ENCODE assay signal across 1 cellular context in the genomic region with DNA sequence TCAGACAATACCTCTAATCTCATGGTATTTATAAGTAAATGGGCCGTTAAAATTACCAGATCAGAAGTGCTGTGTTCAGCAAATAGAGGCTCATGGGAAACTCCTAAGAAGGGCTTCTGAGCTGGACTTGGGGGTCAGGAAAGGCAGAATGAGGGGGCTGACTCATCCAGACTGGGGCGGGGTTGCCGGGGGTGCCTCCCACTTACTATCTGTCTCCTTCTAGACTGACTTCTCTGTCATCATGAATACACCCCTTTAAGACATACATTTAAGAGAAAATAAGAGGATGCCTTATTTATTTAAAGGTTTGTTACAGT.
TF ChIP-seq lines count a peak whose summit lies in the region.

No MANE protein-coding gene starts in this region.

TF ChIP-seq in K562, 482 proteins besides CTCF, POLR2A, EP300 and RAD21 (continued from another document):
- TF ChIP-seq, protein P1, sequence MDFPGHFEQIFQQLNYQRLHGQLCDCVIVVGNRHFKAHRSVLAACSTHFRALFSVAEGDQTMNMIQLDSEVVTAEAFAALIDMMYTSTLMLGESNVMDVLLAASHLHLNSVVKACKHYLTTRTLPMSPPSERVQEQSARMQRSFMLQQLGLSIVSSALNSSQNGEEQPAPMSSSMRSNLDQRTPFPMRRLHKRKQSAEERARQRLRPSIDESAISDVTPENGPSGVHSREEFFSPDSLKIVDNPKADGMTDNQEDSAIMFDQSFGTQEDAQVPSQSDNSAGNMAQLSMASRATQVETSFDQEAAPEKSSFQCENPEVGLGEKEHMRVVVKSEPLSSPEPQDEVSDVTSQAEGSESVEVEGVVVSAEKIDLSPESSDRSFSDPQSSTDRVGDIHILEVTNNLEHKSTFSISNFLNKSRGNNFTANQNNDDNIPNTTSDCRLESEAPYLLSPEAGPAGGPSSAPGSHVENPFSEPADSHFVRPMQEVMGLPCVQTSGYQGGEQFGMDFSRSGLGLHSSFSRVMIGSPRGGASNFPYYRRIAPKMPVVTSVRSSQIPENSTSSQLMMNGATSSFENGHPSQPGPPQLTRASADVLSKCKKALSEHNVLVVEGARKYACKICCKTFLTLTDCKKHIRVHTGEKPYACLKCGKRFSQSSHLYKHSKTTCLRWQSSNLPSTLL (IDR thresholded peaks at IDR 0.05), result no peak
- TF ChIP-seq MAFK (IDR thresholded peaks at IDR 0.05; ENCODE audit: low read length), result peak; percentile 78
- TF ChIP-seq CREBBP (IDR thresholded peaks at IDR 0.05; ENCODE audit: low read depth, low read length), result no peak
- TF ChIP-seq, protein P2, sequence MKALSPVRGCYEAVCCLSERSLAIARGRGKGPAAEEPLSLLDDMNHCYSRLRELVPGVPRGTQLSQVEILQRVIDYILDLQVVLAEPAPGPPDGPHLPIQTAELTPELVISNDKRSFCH (CRISPR knock-in tag; IDR thresholded peaks at IDR 0.05), result no peak
- TF ChIP-seq, protein P2 (tag; IDR thresholded peaks at IDR 0.05), result no peak
- TF ChIP-seq ZFP30 (CRISPR knock-in tag; IDR thresholded peaks at IDR 0.05; ENCODE audit: borderline replicate concordance), result no peak
- TF ChIP-seq TCF3 (CRISPR knock-in tag; IDR thresholded peaks at IDR 0.05), result no peak
- TF ChIP-seq TRIM28 (IDR thresholded peaks at IDR 0.05), result no peak
- TF ChIP-seq TBL1XR1 (IDR thresholded peaks at IDR 0.05; ENCODE audit: low read length in 2 of 2), result 0 out of 4 replicates have a peak, but pooled peaks of 1 of the 2 experiments have one; percentile 25
- TF ChIP-seq ELF1 (tag; IDR thresholded peaks at IDR 0.05), result no peak
- TF ChIP-seq TGIF2 (CRISPR knock-in tag; IDR thresholded peaks at IDR 0.05), result no peak
- TF ChIP-seq ZNF316 (IDR thresholded peaks at IDR 0.05), result peak; percentile 94
- TF ChIP-seq JUND (IDR thresholded peaks at IDR 0.05; ENCODE audit: borderline replicate concordance, low read depth, low read length), result peak; percentile 91
- peak; percentile 57; the same call in 2 of the 3 replicates for TF ChIP-seq JUND (tag; IDR thresholded peaks at IDR 0.05; ENCODE audit: borderline replicate concordance, low read depth, low read length)
- TF ChIP-seq, protein P3, sequence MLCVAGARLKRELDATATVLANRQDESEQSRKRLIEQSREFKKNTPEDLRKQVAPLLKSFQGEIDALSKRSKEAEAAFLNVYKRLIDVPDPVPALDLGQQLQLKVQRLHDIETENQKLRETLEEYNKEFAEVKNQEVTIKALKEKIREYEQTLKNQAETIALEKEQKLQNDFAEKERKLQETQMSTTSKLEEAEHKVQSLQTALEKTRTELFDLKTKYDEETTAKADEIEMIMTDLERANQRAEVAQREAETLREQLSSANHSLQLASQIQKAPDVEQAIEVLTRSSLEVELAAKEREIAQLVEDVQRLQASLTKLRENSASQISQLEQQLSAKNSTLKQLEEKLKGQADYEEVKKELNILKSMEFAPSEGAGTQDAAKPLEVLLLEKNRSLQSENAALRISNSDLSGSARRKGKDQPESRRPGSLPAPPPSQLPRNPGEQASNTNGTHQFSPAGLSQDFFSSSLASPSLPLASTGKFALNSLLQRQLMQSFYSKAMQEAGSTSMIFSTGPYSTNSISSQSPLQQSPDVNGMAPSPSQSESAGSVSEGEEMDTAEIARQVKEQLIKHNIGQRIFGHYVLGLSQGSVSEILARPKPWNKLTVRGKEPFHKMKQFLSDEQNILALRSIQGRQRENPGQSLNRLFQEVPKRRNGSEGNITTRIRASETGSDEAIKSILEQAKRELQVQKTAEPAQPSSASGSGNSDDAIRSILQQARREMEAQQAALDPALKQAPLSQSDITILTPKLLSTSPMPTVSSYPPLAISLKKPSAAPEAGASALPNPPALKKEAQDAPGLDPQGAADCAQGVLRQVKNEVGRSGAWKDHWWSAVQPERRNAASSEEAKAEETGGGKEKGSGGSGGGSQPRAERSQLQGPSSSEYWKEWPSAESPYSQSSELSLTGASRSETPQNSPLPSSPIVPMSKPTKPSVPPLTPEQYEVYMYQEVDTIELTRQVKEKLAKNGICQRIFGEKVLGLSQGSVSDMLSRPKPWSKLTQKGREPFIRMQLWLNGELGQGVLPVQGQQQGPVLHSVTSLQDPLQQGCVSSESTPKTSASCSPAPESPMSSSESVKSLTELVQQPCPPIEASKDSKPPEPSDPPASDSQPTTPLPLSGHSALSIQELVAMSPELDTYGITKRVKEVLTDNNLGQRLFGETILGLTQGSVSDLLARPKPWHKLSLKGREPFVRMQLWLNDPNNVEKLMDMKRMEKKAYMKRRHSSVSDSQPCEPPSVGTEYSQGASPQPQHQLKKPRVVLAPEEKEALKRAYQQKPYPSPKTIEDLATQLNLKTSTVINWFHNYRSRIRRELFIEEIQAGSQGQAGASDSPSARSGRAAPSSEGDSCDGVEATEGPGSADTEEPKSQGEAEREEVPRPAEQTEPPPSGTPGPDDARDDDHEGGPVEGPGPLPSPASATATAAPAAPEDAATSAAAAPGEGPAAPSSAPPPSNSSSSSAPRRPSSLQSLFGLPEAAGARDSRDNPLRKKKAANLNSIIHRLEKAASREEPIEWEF (CRISPR knock-in tag; IDR thresholded peaks at IDR 0.05), result 0 out of 2 replicates have a peak, but pooled peaks have one; percentile 49
- TF ChIP-seq, protein P4, sequence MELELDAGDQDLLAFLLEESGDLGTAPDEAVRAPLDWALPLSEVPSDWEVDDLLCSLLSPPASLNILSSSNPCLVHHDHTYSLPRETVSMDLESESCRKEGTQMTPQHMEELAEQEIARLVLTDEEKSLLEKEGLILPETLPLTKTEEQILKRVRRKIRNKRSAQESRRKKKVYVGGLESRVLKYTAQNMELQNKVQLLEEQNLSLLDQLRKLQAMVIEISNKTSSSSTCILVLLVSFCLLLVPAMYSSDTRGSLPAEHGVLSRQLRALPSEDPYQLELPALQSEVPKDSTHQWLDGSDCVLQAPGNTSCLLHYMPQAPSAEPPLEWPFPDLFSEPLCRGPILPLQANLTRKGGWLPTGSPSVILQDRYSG (tag; conservative IDR thresholded peaks at IDR 0.05; ENCODE audit: low read depth), result no peak
- TF ChIP-seq, protein P5, sequence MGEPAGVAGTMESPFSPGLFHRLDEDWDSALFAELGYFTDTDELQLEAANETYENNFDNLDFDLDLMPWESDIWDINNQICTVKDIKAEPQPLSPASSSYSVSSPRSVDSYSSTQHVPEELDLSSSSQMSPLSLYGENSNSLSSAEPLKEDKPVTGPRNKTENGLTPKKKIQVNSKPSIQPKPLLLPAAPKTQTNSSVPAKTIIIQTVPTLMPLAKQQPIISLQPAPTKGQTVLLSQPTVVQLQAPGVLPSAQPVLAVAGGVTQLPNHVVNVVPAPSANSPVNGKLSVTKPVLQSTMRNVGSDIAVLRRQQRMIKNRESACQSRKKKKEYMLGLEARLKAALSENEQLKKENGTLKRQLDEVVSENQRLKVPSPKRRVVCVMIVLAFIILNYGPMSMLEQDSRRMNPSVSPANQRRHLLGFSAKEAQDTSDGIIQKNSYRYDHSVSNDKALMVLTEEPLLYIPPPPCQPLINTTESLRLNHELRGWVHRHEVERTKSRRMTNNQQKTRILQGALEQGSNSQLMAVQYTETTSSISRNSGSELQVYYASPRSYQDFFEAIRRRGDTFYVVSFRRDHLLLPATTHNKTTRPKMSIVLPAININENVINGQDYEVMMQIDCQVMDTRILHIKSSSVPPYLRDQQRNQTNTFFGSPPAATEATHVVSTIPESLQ (CRISPR knock-in tag; IDR thresholded peaks at IDR 0.05), result no peak
- TF ChIP-seq ZNF644 (tag; IDR thresholded peaks at IDR 0.05; ENCODE audit: low read depth), result no peak
- TF ChIP-seq, protein P6, sequence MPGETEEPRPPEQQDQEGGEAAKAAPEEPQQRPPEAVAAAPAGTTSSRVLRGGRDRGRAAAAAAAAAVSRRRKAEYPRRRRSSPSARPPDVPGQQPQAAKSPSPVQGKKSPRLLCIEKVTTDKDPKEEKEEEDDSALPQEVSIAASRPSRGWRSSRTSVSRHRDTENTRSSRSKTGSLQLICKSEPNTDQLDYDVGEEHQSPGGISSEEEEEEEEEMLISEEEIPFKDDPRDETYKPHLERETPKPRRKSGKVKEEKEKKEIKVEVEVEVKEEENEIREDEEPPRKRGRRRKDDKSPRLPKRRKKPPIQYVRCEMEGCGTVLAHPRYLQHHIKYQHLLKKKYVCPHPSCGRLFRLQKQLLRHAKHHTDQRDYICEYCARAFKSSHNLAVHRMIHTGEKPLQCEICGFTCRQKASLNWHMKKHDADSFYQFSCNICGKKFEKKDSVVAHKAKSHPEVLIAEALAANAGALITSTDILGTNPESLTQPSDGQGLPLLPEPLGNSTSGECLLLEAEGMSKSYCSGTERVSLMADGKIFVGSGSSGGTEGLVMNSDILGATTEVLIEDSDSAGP (CRISPR knock-in tag; IDR thresholded peaks at IDR 0.05), result no peak
- TF ChIP-seq SNRNP70 (optimal IDR thresholded peaks at IDR 0.05; ENCODE audit: low read depth, low read length), result no peak
- TF ChIP-seq, protein P7, sequence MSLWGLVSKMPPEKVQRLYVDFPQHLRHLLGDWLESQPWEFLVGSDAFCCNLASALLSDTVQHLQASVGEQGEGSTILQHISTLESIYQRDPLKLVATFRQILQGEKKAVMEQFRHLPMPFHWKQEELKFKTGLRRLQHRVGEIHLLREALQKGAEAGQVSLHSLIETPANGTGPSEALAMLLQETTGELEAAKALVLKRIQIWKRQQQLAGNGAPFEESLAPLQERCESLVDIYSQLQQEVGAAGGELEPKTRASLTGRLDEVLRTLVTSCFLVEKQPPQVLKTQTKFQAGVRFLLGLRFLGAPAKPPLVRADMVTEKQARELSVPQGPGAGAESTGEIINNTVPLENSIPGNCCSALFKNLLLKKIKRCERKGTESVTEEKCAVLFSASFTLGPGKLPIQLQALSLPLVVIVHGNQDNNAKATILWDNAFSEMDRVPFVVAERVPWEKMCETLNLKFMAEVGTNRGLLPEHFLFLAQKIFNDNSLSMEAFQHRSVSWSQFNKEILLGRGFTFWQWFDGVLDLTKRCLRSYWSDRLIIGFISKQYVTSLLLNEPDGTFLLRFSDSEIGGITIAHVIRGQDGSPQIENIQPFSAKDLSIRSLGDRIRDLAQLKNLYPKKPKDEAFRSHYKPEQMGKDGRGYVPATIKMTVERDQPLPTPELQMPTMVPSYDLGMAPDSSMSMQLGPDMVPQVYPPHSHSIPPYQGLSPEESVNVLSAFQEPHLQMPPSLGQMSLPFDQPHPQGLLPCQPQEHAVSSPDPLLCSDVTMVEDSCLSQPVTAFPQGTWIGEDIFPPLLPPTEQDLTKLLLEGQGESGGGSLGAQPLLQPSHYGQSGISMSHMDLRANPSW (CRISPR knock-in tag; IDR thresholded peaks at IDR 0.05), result no peak
- no peak for TF ChIP-seq FOXA1 (IDR thresholded peaks at IDR 0.05; ENCODE audit: borderline replicate concordance)
- no peak for TF ChIP-seq GATAD2B (IDR thresholded peaks at IDR 0.05; ENCODE audit: borderline replicate concordance)
- TF ChIP-seq KDM4B (IDR thresholded peaks at IDR 0.05; ENCODE audit: borderline replicate concordance in 2 of 2, low read depth in 1 of 2), result no peak
- TF ChIP-seq HDAC2 (IDR thresholded peaks at IDR 0.05), result peak; percentile 15; the same call in 1 of the 2 replicates
